9 cellular contexts compared by ENCODE assay signal in the genomic region with DNA sequence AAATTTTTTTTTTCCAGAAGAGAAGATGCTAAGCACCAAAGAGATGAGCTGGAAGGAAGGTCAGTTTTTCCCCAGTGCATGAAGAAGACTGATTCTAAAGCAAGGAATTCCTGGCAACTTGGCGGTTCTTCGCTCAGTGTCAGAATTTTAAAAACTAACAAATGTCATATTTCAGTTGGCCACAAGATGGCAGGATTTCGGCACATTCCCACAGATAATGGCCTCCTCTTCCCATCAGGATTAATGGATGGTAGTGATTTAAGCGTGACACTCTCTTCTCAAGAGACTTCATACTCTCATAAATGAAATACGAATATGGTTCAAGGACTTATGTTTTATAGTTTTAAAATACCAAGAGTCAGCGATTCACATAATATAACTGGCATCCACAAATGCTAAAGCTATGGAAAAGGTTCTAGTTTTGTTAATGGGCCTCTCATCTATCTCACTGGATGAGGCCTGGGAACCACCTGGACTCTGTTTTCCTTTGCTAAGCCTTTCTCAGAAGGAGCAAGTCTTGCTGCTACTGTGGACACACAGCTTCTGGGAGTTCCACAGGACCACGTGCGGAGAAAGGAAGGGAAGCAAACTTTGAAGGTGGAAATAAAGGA. TPM values are rescaled to one million over a fixed set of nuclear protein-coding genes. Genes with fewer than 3 reads are reported as not detected.
DNase-seq lines count a peak whose midpoint lies in the region; ATAC-seq and TF ChIP-seq lines count a peak whose summit lies in the region.
"Had no signal": no experiment of that assay in that cellular context is flagged by ENCODE, and none has a peak within 500 bp of the region (broad histone marks: within the 10 kb centered on the region; RNA-seq: fewer than 3 reads in every experiment).

No MANE protein-coding gene starts in this region.

- TF ChIP-seq CTCF in HCT116 (IDR thresholded peaks at IDR 0.05 in 2 of 3, conservative IDR thresholded peaks at IDR 0.05 in 1 of 3; ENCODE audit: borderline replicate concordance in 1 of 3, insufficient read depth in 1 of 3, low read depth in 2 of 3, low read length in 2 of 3): peak; percentile 53 to 75 (median 55); a peak in 4 of 6 replicates
- TF ChIP-seq CTCF in Panc1 (IDR thresholded peaks at IDR 0.05): peak; percentile 67
- peak; percentile 44 to 64 (median 59) for TF ChIP-seq CTCF in ovary (IDR thresholded peaks at IDR 0.05)

- no peaks in the 10 kb centered on the region for H4K20me1 ChIP-seq in HCT116 (ENCODE audit: insufficient read depth)

- no peak overlapping the region for H3K27ac Mint-ChIP-seq in activated CD4-positive, alpha-beta memory T cell treated with anti-CD3 and anti-CD28 coated beads, Interleukin-2, amount 10 ng/mL, durations not matched to agents 7 days and 5 days

- no peak for TF ChIP-seq POLR2A in HCT116 (IDR thresholded peaks at IDR 0.05; ENCODE audit: borderline replicate concordance, extremely low read depth, insufficient read depth, insufficient read length)
- TF ChIP-seq POLR2A in ovary (IDR thresholded peaks at IDR 0.05): no peak

- no peak overlapping the region for H3K4me2 ChIP-seq in HCT116 (ENCODE audit: low read length)

- H3K79me2 ChIP-seq in HCT116 (ENCODE audit: insufficient read depth, low read length): no peaks in the 10 kb centered on the region

- H3K36me3 Mint-ChIP-seq in activated CD4-positive, alpha-beta memory T cell treated with anti-CD3 and anti-CD28 coated beads, Interleukin-2, amount 10 ng/mL, durations not matched to agents 7 days and 5 days (ENCODE audit: low read depth): no peaks in the 10 kb centered on the region

- H3K27ac ChIP-seq in HCT116 (ENCODE audit: low read depth, low read length) (no peak overlapping the region), Panc1 (ENCODE audit: low read length) (no peak overlapping the region), ovary (no peak overlapping the region)
- H3K27ac ChIP-seq: SJSA1 had no signal

- H3K9me2 ChIP-seq in HCT116 (ENCODE audit: insufficient read depth): no peaks in the 10 kb centered on the region

- no peaks in the 10 kb centered on the region for H3K4me1 ChIP-seq in HCT116 (ENCODE audit: control insufficient read depth in 1 of 2, insufficient read depth in 2 of 2, low read length in 2 of 2)
- H3K4me1 ChIP-seq in Panc1 (ENCODE audit: control insufficient read depth, insufficient read depth, low read length): no peaks in the 10 kb centered on the region
- no peaks in the 10 kb centered on the region for H3K4me1 ChIP-seq in ovary (ENCODE audit: insufficient read depth)
- H3K4me1 ChIP-seq: SJSA1 had no signal

- H3K4me3 ChIP-seq in HCT116 (replicated peaks in 1 of 2; ENCODE audit: low read depth in 1 of 2, low read length in 2 of 2) (no peak overlapping the region), Panc1 (ENCODE audit: low read depth in 2 of 2, low read length in 2 of 2) (no peak overlapping the region), ovary (no peak overlapping the region)
- H3K4me3 ChIP-seq: SJSA1 had no signal

- H3K27me3 ChIP-seq in HCT116 (ENCODE audit: insufficient read depth, low read length) (no peaks in the 10 kb centered on the region), Panc1 (ENCODE audit: control insufficient read depth, insufficient read depth, low read length) (no peaks in the 10 kb centered on the region), ovary (no peaks in the 10 kb centered on the region)
- H3K27me3 ChIP-seq: SJSA1 had no signal

- peaks cover 7% of the 10 kb centered on the region for H3K27me3 Mint-ChIP-seq in activated CD4-positive, alpha-beta memory T cell treated with anti-CD3 and anti-CD28 coated beads, Interleukin-2, amount 10 ng/mL, durations not matched to agents 7 days and 5 days

- CTCF ChIA-PET in HCT116 (lab: Charles Lee): interaction anchor here (0.7 to 4.1 kb wide), 7 partner anchors 25 to 308 kb away, joined by 3 to 19 read pairs (median 4); no protein-coding TSS in a partner anchor
- CTCF ChIA-PET in Panc1 (lab: Charles Lee): interaction anchor here (0.7 to 1.0 kb wide), 3 partner anchors 57 to 252 kb away, joined by 5 to 11 read pairs (median 8); no protein-coding TSS in a partner anchor
- CTCF ChIA-PET in activated CD4-positive, alpha-beta memory T cell treated with anti-CD3 and anti-CD28 coated beads, Interleukin-2, amount 10 ng/mL, durations not matched to agents 7 days and 5 days (lab: Charles Lee): interaction anchor here (0.7 to 3.4 kb wide), 9 partner anchors 9 to 310 kb away, joined by 3 to 16 read pairs (median 5); partner anchors contain the start of gene RERG

- H3K36me3 ChIP-seq in HCT116 (ENCODE audit: control insufficient read depth in 1 of 2, insufficient read depth in 2 of 2, low read length in 2 of 2): no peaks in the 10 kb centered on the region
- no peaks in the 10 kb centered on the region for H3K36me3 ChIP-seq in Panc1 (ENCODE audit: control insufficient read depth, insufficient read depth, low read length)
- H3K36me3 ChIP-seq in ovary: no peaks in the 10 kb centered on the region
- H3K36me3 ChIP-seq: SJSA1 had no signal

- DNase-seq in COLO829 (ENCODE audit: low spot score) (peak; percentile 71), HCT116 (ENCODE audit: low read depth, low spot score) (peak; percentile 16), Panc1 (ENCODE audit: low read depth, low spot score) (peak; percentile 22), fibroblast of gingiva (ENCODE audit: low read depth) (peak; percentile 39), ovary (peak in 1 of 5 donors; percentile 33)
- no peak for DNase-seq in activated CD4-positive, alpha-beta memory T cell treated with anti-CD3 and anti-CD28 coated beads, Interleukin-2, amount 10 ng/mL, durations not matched to agents 7 days and 5 days

- intact Hi-C loops in HCT116 (cut with micrococcal nuclease) (loop anchor here (1.0 to 10.0 kb wide), 3 partner anchors 246 to 580 kb away; no protein-coding TSS in a partner anchor), Panc1 (cut with micrococcal nuclease; ENCODE audit: unreplicated experiment) (loop anchor here (5.0 kb wide), 1 partner anchor 581 kb away; no protein-coding TSS in a partner anchor), ovary (cut with DNase I) (loop anchor here (5.0 to 10.0 kb wide), 5 partner anchors 249 to 579 kb away; partner anchors contain the start of gene ART4 (in 2 of the 4))

- WGBS in ovary, 3 donors: 35 to 40% (median 38%) methylated on average over 8 of the region's 8 CpGs

- H3K9ac ChIP-seq in HCT116 (ENCODE audit: low read length): no peak overlapping the region

- peak; percentile 69 for TF ChIP-seq RAD21 in HCT116 (IDR thresholded peaks at IDR 0.05; ENCODE audit: low read depth)

- no peak for TF ChIP-seq EP300 in ovary (IDR thresholded peaks at IDR 0.05)

- H3K4me1 Mint-ChIP-seq in activated CD4-positive, alpha-beta memory T cell treated with anti-CD3 and anti-CD28 coated beads, Interleukin-2, amount 10 ng/mL, durations not matched to agents 7 days and 5 days: peaks cover 13% of the 10 kb centered on the region

- no TSS peak for BruUV-seq in HCT116 (replicated peaks; lab: Mats Ljungman, UMichigan)
- no TSS peak for BruUV-seq in Panc1 (replicated peaks; lab: Mats Ljungman, UMichigan)

- no peaks in the 10 kb centered on the region for H3K9me3 ChIP-seq in HCT116 (ENCODE audit: control insufficient read depth in 1 of 2, insufficient read depth in 1 of 2, low read depth in 1 of 2, low read length in 2 of 2)
- no peaks in the 10 kb centered on the region for H3K9me3 ChIP-seq in Panc1 (ENCODE audit: control insufficient read depth, insufficient read depth, low read depth, low read length)
- no peaks in the 10 kb centered on the region for H3K9me3 ChIP-seq in ovary
- H3K9me3 ChIP-seq: SJSA1 had no signal

- no peak overlapping the region for H3K4me3 Mint-ChIP-seq in activated CD4-positive, alpha-beta memory T cell treated with anti-CD3 and anti-CD28 coated beads, Interleukin-2, amount 10 ng/mL, durations not matched to agents 7 days and 5 days

- in situ Hi-C loops in Panc1 (cut with HindIII; ENCODE audit: low pct_unique_long_range_greater_than_20kb, low sequenced_read_pairs): no loop called here

- POLR2A ChIA-PET in HCT116 (lab: Charles Lee) (interaction anchor here (0.7 kb wide), 1 partner anchor 168 kb away, joined by 7 read pairs; no protein-coding TSS in a partner anchor), Panc1 (lab: Charles Lee) (no interaction called here)
- POLR2A ChIA-PET in activated CD4-positive, alpha-beta memory T cell treated with anti-CD3 and anti-CD28 coated beads, Interleukin-2, amount 10 ng/mL, durations not matched to agents 7 days and 5 days (lab: Charles Lee): no interaction called here

- ATAC-seq in HCT116 (peak; percentile 76), Panc1 (peak; percentile 71), HG03457 (IDR thresholded peaks at IDR 0.05; ENCODE audit: unreplicated experiment) (no peak), HG02938 (IDR thresholded peaks at IDR 0.05; ENCODE audit: unreplicated experiment) (no peak)

- peak overlapping the region; percentile 53 for H2AFZ ChIP-seq in HCT116 (ENCODE audit: low read depth, low read length, poor library complexity, severe bottlenecking)

- RAD21 ChIA-PET in HCT116 (lab: Charles Lee; ENCODE audit: low non-redundant PET in 1 of 2, low total read pairs in 2 of 2, uncharacterized antibody in 2 of 2, unreplicated experiment in 2 of 2): interaction anchor here in 1 of 2 experiments (0.7 kb wide), 1 partner anchor 570 kb away, joined by 3 read pairs; no protein-coding TSS in a partner anchor

- no peaks in the 10 kb centered on the region for H3K9me3 Mint-ChIP-seq in activated CD4-positive, alpha-beta memory T cell treated with anti-CD3 and anti-CD28 coated beads, Interleukin-2, amount 10 ng/mL, durations not matched to agents 7 days and 5 days

TF ChIP-seq in HCT116, 20 proteins besides CTCF, POLR2A, EP300 and RAD21 (continues in another document):
- TF ChIP-seq EGR1 (IDR thresholded peaks at IDR 0.05; ENCODE audit: low read depth) (no peak), TCF7L2 (IDR thresholded peaks at IDR 0.05; ENCODE audit: borderline replicate concordance, extremely low read depth, insufficient read depth, insufficient read length) (no peak), YY1 (IDR thresholded peaks at IDR 0.05; ENCODE audit: extremely low read depth, insufficient replicate concordance, low read depth, low read length) (peak; percentile 74), EZH2 (IDR thresholded peaks at IDR 0.05) (no peak)

RNA-seq across cellular contexts. Expression of gene PTPRO, which starts 46.1 kb away (rescaled TPM):
- total RNA-seq in HCT116 (2021; ENCODE audit: unreplicated experiment): not detected
- 0.04 TPM in 1 of 2 replicates, not detected in the other for polyA plus RNA-seq in HCT116 (2012)
- not detected for total RNA-seq in Panc1 (2021; ENCODE audit: unreplicated experiment)
- polyA plus RNA-seq in Panc1 (2012; ENCODE audit: insufficient read length): not detected
- total RNA-seq in ovary: 1 to 10 TPM in 3 of 7 donors, under 1 TPM in 4; 0.30 to 2.1 (median 0.83) TPM
- polyA plus RNA-seq in ovary: 1 to 10 TPM in 1 of 2 donors, under 1 TPM in 1; 0.58 to 3.7 TPM
- 1 to 10 TPM; 1.5 to 2.5 TPM for total RNA-seq in activated CD4-positive, alpha-beta memory T cell treated with anti-CD3 and anti-CD28 coated beads, Interleukin-2, amount 10 ng/mL, durations not matched to agents 7 days and 5 days

RNA-seq across cellular contexts. Expression of gene RERG, which starts 55.0 kb away (rescaled TPM):
- not detected for total RNA-seq in HCT116 (2021; ENCODE audit: unreplicated experiment)
- polyA plus RNA-seq in HCT116 (2012): 0.07 and 0.17 TPM in 2 replicates
- total RNA-seq in Panc1 (2021; ENCODE audit: unreplicated experiment): not detected
- not detected for polyA plus RNA-seq in Panc1 (2012; ENCODE audit: insufficient read length)
- total RNA-seq in ovary: 10 to 100 TPM; 12.9 to 87.2 (median 36.7) TPM
- polyA plus RNA-seq in ovary: 10 to 100 TPM; 14.2 to 96.8 TPM
- total RNA-seq in activated CD4-positive, alpha-beta memory T cell treated with anti-CD3 and anti-CD28 coated beads, Interleukin-2, amount 10 ng/mL, durations not matched to agents 7 days and 5 days: not detected
- total RNA-seq: SJSA1 had no signal

Comparison
In these comparisons a context has a peak if more than half of its experiments do, and no peak if none do; other contexts are left out.
1. ATAC-seq: peak in HCT116 (single experiment) and Panc1 (single experiment); none in HG03457 (single experiment) and HG02938 (single experiment).
2. RNA of gene RERG, which starts 55.0 kb away (total RNA-seq): 12.9 to 87.2 TPM in ovary; not detected in Panc1 (single experiment), not detected in HCT116 (single experiment) and not detected in activated CD4-positive, alpha-beta memory T cell treated with anti-CD3 and anti-CD28 coated beads, Interleukin-2, amount 10 ng/mL, durations not matched to agents 7 days and 5 days; every median in the first group is over 10 times any median in the second.
3. Peak in every context shown above with its lines, with median percentiles within 50 percentile points of each other: CTCF ChIP-seq.